ENCODE assay signal across 23 cellular contexts in the genomic region with DNA sequence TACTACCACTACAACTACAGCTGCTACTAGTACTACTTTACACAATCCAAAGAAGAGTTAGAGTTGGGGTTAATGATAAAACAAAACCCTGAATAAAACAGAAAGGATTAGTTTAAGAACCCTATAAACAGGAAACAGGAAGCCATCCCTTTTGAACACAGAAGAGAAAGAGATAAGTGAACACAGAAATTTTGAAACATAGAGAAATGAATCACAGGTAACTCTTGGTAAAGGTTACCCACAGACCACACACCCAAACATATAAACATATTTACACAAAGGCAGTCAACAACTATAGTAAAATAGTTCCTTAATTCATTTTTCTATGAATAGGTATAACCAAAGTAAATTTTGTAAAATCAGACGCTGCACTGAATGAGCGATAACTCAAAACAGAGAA.
A peak's percentile ranks its signal among the peaks of the same experiment; 100 is the strongest.
DNase-seq lines count a peak whose midpoint lies in the region; ATAC-seq and TF ChIP-seq lines count a peak whose summit lies in the region.
"Had no signal": no experiment of that assay in that cellular context is flagged by ENCODE, and none has a peak within 500 bp of the region (broad histone marks: within the 10 kb centered on the region; RNA-seq: fewer than 3 reads in every experiment).

No MANE protein-coding gene starts in this region.

- no peak for DNase-seq in activated T-cell treated with anti-CD3 and anti-CD28 coated beads, Interleukin-2, amount 50 U/mL, for 72 hours
- DNase-seq in activated T-cell treated with anti-CD3 and anti-CD28 coated beads for 4 hours: no peak
- no peak for DNase-seq in DND-41
- no peak for DNase-seq in T-helper 2 cell treated with Interferon-gamma antibody and Interleukin-4, amounts not matched to agents 5 μg/mL and 100 μg/mL, for 36 hours (ENCODE audit: low spot score)
- DNase-seq in naive thymus-derived CD8-positive, alpha-beta T cell: peak in 1 of 10 donors; percentile 1
- no peak for DNase-seq in HPDE6-E6E7 (ENCODE audit: extremely low spot score)
- DNase-seq in omental fat pad (ENCODE audit: low spot score): no peak
- DNase-seq: amniotic stem cell; effector CD4-positive, alpha-beta T cell; left ventricle myocardium superior; NCI-H1105; NCI-H187 treated with DMSO at 0.1 percent for 48 hours; NCI-H524; nucleus accumbens; psoas muscle; stimulated activated naive CD4-positive, alpha-beta T cell; T1000; uterus had no signal

- H3K27ac Mint-ChIP-seq in activated T-cell treated with anti-CD3 and anti-CD28 coated beads, Interleukin-2, amount 50 U/mL, for 72 hours: peak overlapping the region; percentile 94
- peak overlapping the region; percentile 70 for H3K27ac Mint-ChIP-seq in T-helper 2 cell treated with Interferon-gamma antibody and Interleukin-4, amounts not matched to agents 5 μg/mL and 100 μg/mL, for 36 hours
- peak overlapping the region in 6 of 10 donors; percentile 9 to 65 (median 32) for H3K27ac Mint-ChIP-seq in naive thymus-derived CD8-positive, alpha-beta T cell

- H3K4me2 ChIP-seq in DND-41 (ENCODE audit: insufficient read depth, low read length): no peak overlapping the region
- H3K4me2 ChIP-seq: BLaER1 treated with 17β-estradiol and CSF1 and Interleukin-3, amounts not matched to agents 10 nM and 100 nM had no signal

- H3K36me3 ChIP-seq in DND-41 (ENCODE audit: insufficient read depth, low read length): peaks cover 17% of the 10 kb centered on the region; the same call in 1 of the 2 replicates
- H3K36me3 ChIP-seq: uterus had no signal

- H3K27ac ChIP-seq in DND-41 (ENCODE audit: low read length): peak overlapping the region; percentile 14; the same call in 1 of the 2 replicates
- H3K27ac ChIP-seq: BLaER1 treated with 17β-estradiol and CSF1 and Interleukin-3, amounts not matched to agents 10 nM and 100 nM; epithelial cell of prostate; psoas muscle; uterus had no signal

- no peaks in the 10 kb centered on the region for H4K20me1 ChIP-seq in DND-41 (ENCODE audit: insufficient read depth, low read length)
- H4K20me1 ChIP-seq: BLaER1 treated with 17β-estradiol and CSF1 and Interleukin-3, amounts not matched to agents 10 nM and 100 nM had no signal

- H3K4me3 Mint-ChIP-seq in activated T-cell treated with anti-CD3 and anti-CD28 coated beads, Interleukin-2, amount 50 U/mL, for 72 hours: peak overlapping the region in 1 of 2 donors; percentile 54
- H3K4me3 Mint-ChIP-seq in T-helper 2 cell treated with Interferon-gamma antibody and Interleukin-4, amounts not matched to agents 5 μg/mL and 100 μg/mL, for 36 hours: peak overlapping the region; percentile 48
- H3K4me3 Mint-ChIP-seq in naive thymus-derived CD8-positive, alpha-beta T cell: peak overlapping the region in 8 of 10 donors; percentile 0 to 66 (median 48)

- H3K4me1 Mint-ChIP-seq in activated T-cell treated with anti-CD3 and anti-CD28 coated beads, Interleukin-2, amount 50 U/mL, for 72 hours (ENCODE audit: low read depth): peaks cover 30% of the 10 kb centered on the region
- peaks cover 20% of the 10 kb centered on the region for H3K4me1 Mint-ChIP-seq in T-helper 2 cell treated with Interferon-gamma antibody and Interleukin-4, amounts not matched to agents 5 μg/mL and 100 μg/mL, for 36 hours (ENCODE audit: low read depth)
- H3K4me1 Mint-ChIP-seq in naive thymus-derived CD8-positive, alpha-beta T cell: peaks cover 15 to 34% (median 22%) of the 10 kb centered on the region in 4 donors

- ATAC-seq in activated T-cell treated with anti-CD3 and anti-CD28 coated beads, Interleukin-2, amount 50 U/mL, for 72 hours (replicated peaks in 1 of 2): peak; percentile 76 to 78
- peak; percentile 48; the same call in 2 of the 3 replicates for ATAC-seq in DND-41 (ENCODE audit: insufficient read depth, low read depth)
- no peak for ATAC-seq in naive thymus-derived CD8-positive, alpha-beta T cell
- ATAC-seq in GM19452 (IDR thresholded peaks at IDR 0.05; ENCODE audit: unreplicated experiment): no peak
- no peak for ATAC-seq in omental fat pad (ENCODE audit: low FRiP score)
- ATAC-seq: K562, left ventricle myocardium superior, psoas muscle, SK-N-SH treated with all-trans-retinoic acid at 6 μM for 48 hours had no signal

- H2AFZ ChIP-seq in DND-41 (ENCODE audit: low read depth, low read length): no peak overlapping the region

- H3K79me2 ChIP-seq in DND-41 (ENCODE audit: insufficient read depth, low read length): peaks cover 6% of the 10 kb centered on the region; the same call in 1 of the 2 replicates

- no peaks in the 10 kb centered on the region for H3K27me3 Mint-ChIP-seq in activated T-cell treated with anti-CD3 and anti-CD28 coated beads, Interleukin-2, amount 50 U/mL, for 72 hours (ENCODE audit: low read depth)
- no peaks in the 10 kb centered on the region for H3K27me3 Mint-ChIP-seq in T-helper 2 cell treated with Interferon-gamma antibody and Interleukin-4, amounts not matched to agents 5 μg/mL and 100 μg/mL, for 36 hours (ENCODE audit: low read depth)
- H3K27me3 Mint-ChIP-seq in naive thymus-derived CD8-positive, alpha-beta T cell: no peaks in the 10 kb centered on the region

- H3K27me3 ChIP-seq in DND-41 (ENCODE audit: insufficient read depth, low read length, poor library complexity): no peaks in the 10 kb centered on the region
- H3K27me3 ChIP-seq: BLaER1 treated with 17β-estradiol and CSF1 and Interleukin-3, amounts not matched to agents 10 nM and 100 nM; uterus had no signal

- H3K36me3 Mint-ChIP-seq in activated T-cell treated with anti-CD3 and anti-CD28 coated beads, Interleukin-2, amount 50 U/mL, for 72 hours (ENCODE audit: insufficient read depth in 2 of 2): peaks cover 2% of the 10 kb centered on the region in 2 donors
- peaks cover 19% of the 10 kb centered on the region for H3K36me3 Mint-ChIP-seq in T-helper 2 cell treated with Interferon-gamma antibody and Interleukin-4, amounts not matched to agents 5 μg/mL and 100 μg/mL, for 36 hours (ENCODE audit: low read depth)
- H3K36me3 Mint-ChIP-seq in naive thymus-derived CD8-positive, alpha-beta T cell: peaks cover 0 to 22% (median 12%) of the 10 kb centered on the region in 3 donors

- no peak overlapping the region for H3K9ac ChIP-seq in DND-41 (ENCODE audit: low read depth, low read length)
- H3K9ac ChIP-seq: BLaER1 treated with 17β-estradiol and CSF1 and Interleukin-3, amounts not matched to agents 10 nM and 100 nM had no signal

- no peak for TF ChIP-seq CTCF in DND-41 (IDR thresholded peaks at IDR 0.05; ENCODE audit: borderline replicate concordance, extremely low read depth, low read length, poor library complexity, severe bottlenecking)
- TF ChIP-seq CTCF in omental fat pad (IDR thresholded peaks at IDR 0.05): no peak

- H3K4me1 ChIP-seq in DND-41 (ENCODE audit: insufficient read depth, low read length): peaks cover 15% of the 10 kb centered on the region
- H3K4me1 ChIP-seq: BLaER1 treated with 17β-estradiol and CSF1 and Interleukin-3, amounts not matched to agents 10 nM and 100 nM; uterus had no signal

- no peak overlapping the region for H3K4me3 ChIP-seq in DND-41 (ENCODE audit: low read depth in 1 of 2, low read length in 2 of 2)
- H3K4me3 ChIP-seq: BLaER1 treated with 17β-estradiol and CSF1 and Interleukin-3, amounts not matched to agents 10 nM and 100 nM; K562; psoas muscle; uterus had no signal

- POLR2A ChIA-PET in naive thymus-derived CD8-positive, alpha-beta T cell (lab: Charles Lee): no interaction called here

- H3K9me3 ChIP-seq in DND-41 (ENCODE audit: insufficient read depth, low read length, severe bottlenecking): no peaks in the 10 kb centered on the region
- H3K9me3 ChIP-seq: BLaER1 treated with 17β-estradiol and CSF1 and Interleukin-3, amounts not matched to agents 10 nM and 100 nM; psoas muscle; uterus had no signal

- H3K9me3 Mint-ChIP-seq in activated T-cell treated with anti-CD3 and anti-CD28 coated beads, Interleukin-2, amount 50 U/mL, for 72 hours: no peaks in the 10 kb centered on the region
- H3K9me3 Mint-ChIP-seq in T-helper 2 cell treated with Interferon-gamma antibody and Interleukin-4, amounts not matched to agents 5 μg/mL and 100 μg/mL, for 36 hours: no peaks in the 10 kb centered on the region
- H3K9me3 Mint-ChIP-seq in naive thymus-derived CD8-positive, alpha-beta T cell: no peaks in the 10 kb centered on the region

Comparison
In these comparisons a context has a peak if more than half of its experiments do, and no peak if none do; other contexts are left out.
1. ATAC-seq: peak in activated T-cell treated with anti-CD3 and anti-CD28 coated beads, Interleukin-2, amount 50 U/mL, for 72 hours (2 of 2) and DND-41 (single experiment); none in naive thymus-derived CD8-positive, alpha-beta T cell (0 of 2), GM19452 (single experiment) and omental fat pad (single experiment).
2. H3K27ac Mint-ChIP-seq: peak in every context shown above with its lines; median percentile 94 in activated T-cell treated with anti-CD3 and anti-CD28 coated beads, Interleukin-2, amount 50 U/mL, for 72 hours; 70 in T-helper 2 cell treated with Interferon-gamma antibody and Interleukin-4, amounts not matched to agents 5 μg/mL and 100 μg/mL, for 36 hours; 32 in naive thymus-derived CD8-positive, alpha-beta T cell.